ENCODE assay signal across 14 cellular contexts in genomic region chr11:66101055-66101454, GRCh38. TPM values are rescaled to one million over a fixed set of nuclear protein-coding genes. Genes with fewer than 3 reads are reported as not detected.
A peak's percentile ranks its signal among the peaks of the same experiment; 100 is the strongest.
DNase-seq lines count a peak whose midpoint lies in the region; ATAC-seq, FAIRE-seq and TF ChIP-seq lines count a peak whose summit lies in the region.
"Had no signal": no experiment of that assay in that cellular context is flagged by ENCODE, and none has a peak within 500 bp of the region (broad histone marks: within the 10 kb centered on the region; RNA-seq: fewer than 3 reads in every experiment).

No MANE protein-coding gene starts in this region.

- peak; percentile 53 to 57 for ATAC-seq in CD4-positive, CD25-positive, alpha-beta regulatory T cell (ENCODE audit: low read depth in 2 of 2)
- ATAC-seq in GM19438 (IDR thresholded peaks at IDR 0.05; ENCODE audit: low read depth, unreplicated experiment) (peak; percentile 34), lower lobe of right lung (no peak), HG02884 (IDR thresholded peaks at IDR 0.05; ENCODE audit: unreplicated experiment) (no peak), HG03469 (IDR thresholded peaks at IDR 0.05; ENCODE audit: unreplicated experiment) (no peak)

- TF ChIP-seq CTCF in lower lobe of right lung (IDR thresholded peaks at IDR 0.05) = no peak

- H3K9me3 ChIP-seq in CD4-positive, CD25-positive, alpha-beta regulatory T cell (ENCODE audit: control insufficient read depth in 2 of 2, low read length in 2 of 2) = no peaks in the 10 kb centered on the region
- no peaks in the 10 kb centered on the region for H3K9me3 ChIP-seq in lower lobe of right lung
- H3K9me3 ChIP-seq: Caco-2, right lobe of liver, vagina had no signal

- no peaks in the 10 kb centered on the region for H3K27me3 ChIP-seq in CD4-positive, CD25-positive, alpha-beta regulatory T cell (ENCODE audit: control insufficient read depth, insufficient read depth, low read length)
- no peaks in the 10 kb centered on the region for H3K27me3 ChIP-seq in lower lobe of right lung (ENCODE audit: low read depth)
- H3K27me3 ChIP-seq: right lobe of liver, vagina had no signal

- peak overlapping the region; percentile 81 for H3K4me3 ChIP-seq in CD4-positive, CD25-positive, alpha-beta regulatory T cell (ENCODE audit: low read depth, low read length)
- H3K4me3 ChIP-seq in lower lobe of right lung = peak overlapping the region; percentile 22
- H3K4me3 ChIP-seq: right lobe of liver had no signal

- peak overlapping the region; percentile 78 for H3K27ac ChIP-seq in CD4-positive, CD25-positive, alpha-beta regulatory T cell (ENCODE audit: insufficient read depth, low read length, poor library complexity, severe bottlenecking)
- peak overlapping the region; percentile 18 for H3K27ac ChIP-seq in lower lobe of right lung
- H3K27ac ChIP-seq: right lobe of liver, vagina had no signal

- intact Hi-C loops in lower lobe of right lung (cut with DNase I) = no loop called here

- no peak for FAIRE-seq in frontal cortex (lab: Jason Lieb, UNC)
- FAIRE-seq: endothelial cell of umbilical vein had no signal

- peaks cover 31 to 89% (median 67%) of the 10 kb centered on the region in 4 donors for H3K4me1 Mint-ChIP-seq in CD4-positive, CD25-positive, alpha-beta regulatory T cell
- peaks cover 44% of the 10 kb centered on the region for H3K4me1 Mint-ChIP-seq in T-helper 2 cell treated with Interferon-gamma antibody and Interleukin-4, amounts not matched to agents 5 μg/mL and 100 μg/mL, for 36 hours (ENCODE audit: low read depth)

- H3K36me3 Mint-ChIP-seq in CD4-positive, CD25-positive, alpha-beta regulatory T cell = peaks cover 19% of the 10 kb centered on the region
- H3K36me3 Mint-ChIP-seq in T-helper 2 cell treated with Interferon-gamma antibody and Interleukin-4, amounts not matched to agents 5 μg/mL and 100 μg/mL, for 36 hours (ENCODE audit: low read depth) = peaks cover 29% of the 10 kb centered on the region

- H3K4me1 ChIP-seq in CD4-positive, CD25-positive, alpha-beta regulatory T cell (ENCODE audit: control insufficient read depth, insufficient read depth, low read length, poor library complexity, severe bottlenecking) = peaks cover 66% of the 10 kb centered on the region
- H3K4me1 ChIP-seq in lower lobe of right lung = peaks cover 24% of the 10 kb centered on the region
- H3K4me1 ChIP-seq: Caco-2, right lobe of liver had no signal

- H3K27me3 Mint-ChIP-seq in CD4-positive, CD25-positive, alpha-beta regulatory T cell = no peaks in the 10 kb centered on the region
- H3K27me3 Mint-ChIP-seq in T-helper 2 cell treated with Interferon-gamma antibody and Interleukin-4, amounts not matched to agents 5 μg/mL and 100 μg/mL, for 36 hours (ENCODE audit: low read depth) = no peaks in the 10 kb centered on the region

- peak overlapping the region; percentile 55 to 97 (median 84) for H3K4me3 Mint-ChIP-seq in CD4-positive, CD25-positive, alpha-beta regulatory T cell
- H3K4me3 Mint-ChIP-seq in T-helper 2 cell treated with Interferon-gamma antibody and Interleukin-4, amounts not matched to agents 5 μg/mL and 100 μg/mL, for 36 hours = peak overlapping the region; percentile 83

- H3K36me3 ChIP-seq in CD4-positive, CD25-positive, alpha-beta regulatory T cell (ENCODE audit: control insufficient read depth, insufficient read depth, low read length) = no peaks in the 10 kb centered on the region
- no peaks in the 10 kb centered on the region for H3K36me3 ChIP-seq in lower lobe of right lung
- H3K36me3 ChIP-seq: right lobe of liver, vagina had no signal

- H3K27ac Mint-ChIP-seq in CD4-positive, CD25-positive, alpha-beta regulatory T cell = peak overlapping the region; percentile 93 to 99 (median 93)
- H3K27ac Mint-ChIP-seq in T-helper 2 cell treated with Interferon-gamma antibody and Interleukin-4, amounts not matched to agents 5 μg/mL and 100 μg/mL, for 36 hours = peak overlapping the region; percentile 88

- DNase-seq in CD4-positive, CD25-positive, alpha-beta regulatory T cell = no peak
- no peak for DNase-seq in T-helper 2 cell treated with Interferon-gamma antibody and Interleukin-4, amounts not matched to agents 5 μg/mL and 100 μg/mL, for 36 hours (ENCODE audit: low spot score)
- DNase-seq in lower lobe of right lung (no peak), AML-193 (lab: John Stamatoyannopoulos, UW) (no peak), frontal cortex (ENCODE audit: low spot score in 2 of 2) (no peak)
- DNase-seq: Caco-2 had no signal

- H3K9me3 Mint-ChIP-seq in CD4-positive, CD25-positive, alpha-beta regulatory T cell = no peaks in the 10 kb centered on the region
- H3K9me3 Mint-ChIP-seq in T-helper 2 cell treated with Interferon-gamma antibody and Interleukin-4, amounts not matched to agents 5 μg/mL and 100 μg/mL, for 36 hours = no peaks in the 10 kb centered on the region

RNA-seq across cellular contexts. Expression of gene PACS1, which starts 31.0 kb away (rescaled TPM):
- total RNA-seq in CD4-positive, CD25-positive, alpha-beta regulatory T cell = 306 TPM
- 10 to 100 TPM; 43.8 to 57.8 (median 47.1) TPM for polyA plus RNA-seq in CD4-positive, CD25-positive, alpha-beta regulatory T cell
- 50.8 TPM for total RNA-seq in lower lobe of right lung
- total RNA-seq in frontal cortex = 29.3 TPM

RNA-seq across cellular contexts. Expression of gene SF3B2, which starts 48.9 kb away (rescaled TPM):
- 172 TPM for total RNA-seq in CD4-positive, CD25-positive, alpha-beta regulatory T cell
- polyA plus RNA-seq in CD4-positive, CD25-positive, alpha-beta regulatory T cell = 10 to 100 TPM; 67.6 to 79.7 (median 75.2) TPM
- total RNA-seq in lower lobe of right lung (145 TPM), frontal cortex (90.9 TPM)

RNA-seq across cellular contexts. Expression of gene GAL3ST3, which starts 52.1 kb away (rescaled TPM):
- not detected for total RNA-seq in CD4-positive, CD25-positive, alpha-beta regulatory T cell
- not detected for polyA plus RNA-seq in CD4-positive, CD25-positive, alpha-beta regulatory T cell
- total RNA-seq in lower lobe of right lung = not detected
- total RNA-seq in frontal cortex = 10.6 TPM
- total RNA-seq: Caco-2, endothelial cell of umbilical vein, mononuclear cell, NCI-H460, right lobe of liver, vagina had no signal

Comparison
In these comparisons a context has a peak if more than half of its experiments do, and no peak if none do; other contexts are left out.
1. ATAC-seq: peak in CD4-positive, CD25-positive, alpha-beta regulatory T cell (2 of 2) and GM19438 (single experiment); none in lower lobe of right lung (0 of 2), HG02884 (single experiment) and HG03469 (single experiment).
2. RNA of gene GAL3ST3, which starts 52.1 kb away (total RNA-seq): 10.6 TPM in frontal cortex (single experiment); not detected in CD4-positive, CD25-positive, alpha-beta regulatory T cell (single experiment) and not detected in lower lobe of right lung (single experiment); every median in the first group is over 10 times any median in the second.